In the genomic region with DNA sequence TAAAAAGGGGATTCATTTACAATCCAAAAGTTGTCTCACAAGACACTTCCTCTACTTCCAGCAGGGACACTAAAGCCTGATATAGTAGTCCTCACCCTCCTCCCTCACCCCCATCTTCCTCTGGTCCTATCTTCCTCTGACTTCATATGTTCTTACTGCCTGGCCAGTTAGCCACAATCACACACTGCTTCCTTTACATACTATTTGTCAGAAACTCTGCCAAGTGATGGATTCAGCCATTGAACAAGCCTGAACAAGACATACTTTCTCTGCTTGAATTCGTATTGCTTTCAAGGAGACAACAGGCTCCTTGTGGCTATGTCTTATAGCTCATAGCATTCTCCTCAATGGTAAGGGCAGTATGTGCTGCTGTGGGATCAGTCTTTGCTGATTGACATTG, we compare ENCODE assay signal across 31 cellular contexts.
"Had no signal": no experiment of that assay in that cellular context is flagged by ENCODE, and none has a peak within 500 bp of the region (broad histone marks: within the 10 kb centered on the region; RNA-seq: fewer than 3 reads in every experiment).

No MANE protein-coding gene starts in this region.

- H3K27me3 ChIP-seq: adrenal gland, body of pancreas, gastroesophageal sphincter, heart right ventricle had no signal

- H3K36me3 Mint-ChIP-seq: activated CD4-positive, alpha-beta memory T cell treated with anti-CD3 and anti-CD28 coated beads for 36 hours; activated CD8-positive, alpha-beta memory T cell treated with anti-CD3 and anti-CD28 coated beads, Interleukin-2, amount 10 ng/mL, durations not matched to agents 7 days and 5 days; activated naive CD8-positive, alpha-beta T cell treated with anti-CD3 and anti-CD28 coated beads for 36 hours had no signal

- H3K27me3 Mint-ChIP-seq: activated CD4-positive, alpha-beta memory T cell treated with anti-CD3 and anti-CD28 coated beads for 36 hours; activated CD8-positive, alpha-beta memory T cell treated with anti-CD3 and anti-CD28 coated beads, Interleukin-2, amount 10 ng/mL, durations not matched to agents 7 days and 5 days; activated naive CD4-positive, alpha-beta T cell treated with anti-CD3 and anti-CD28 coated beads, Interleukin-2, amount 50 U/mL, for 24 hours; activated naive CD8-positive, alpha-beta T cell treated with anti-CD3 and anti-CD28 coated beads, Interleukin-2, amount 50 U/mL, for 24 hours; central memory CD8-positive, alpha-beta T cell; dendritic cell treated with granulocyte-macrophage colony-stimulating factor and Interleukin-4, amounts not matched to agents 40 ng/mL and 50 ng/mL, for 4 days had no signal

- H3K36me3 ChIP-seq: adrenal gland, gastroesophageal sphincter, heart right ventricle had no signal

- H3K4me3 Mint-ChIP-seq: activated CD4-positive, alpha-beta memory T cell treated with anti-CD3 and anti-CD28 coated beads for 36 hours; activated CD4-positive, alpha-beta T cell treated with anti-CD3 and anti-CD28 coated beads for 36 hours; activated CD4-positive, alpha-beta T cell treated with anti-CD3 and anti-CD28 coated beads, Interleukin-2, amount 10 ng/mL, durations not matched to agents 24 days and 14 days; activated CD8-positive, alpha-beta memory T cell treated with anti-CD3 and anti-CD28 coated beads, Interleukin-2, amount 10 ng/mL, durations not matched to agents 7 days and 5 days; activated CD8-positive, alpha-beta T cell treated with anti-CD3 and anti-CD28 coated beads, Interleukin-2, amount 10 ng/mL, durations not matched to agents 7 days and 5 days; activated naive CD4-positive, alpha-beta T cell treated with anti-CD3 and anti-CD28 coated beads for 36 hours; activated naive CD4-positive, alpha-beta T cell treated with anti-CD3 and anti-CD28 coated beads, Interleukin-2, amount 50 U/mL, for 24 hours; activated naive CD8-positive, alpha-beta T cell treated with anti-CD3 and anti-CD28 coated beads for 36 hours; activated naive CD8-positive, alpha-beta T cell treated with anti-CD3 and anti-CD28 coated beads, Interleukin-2, amount 50 U/mL, for 24 hours; activated T-helper 1 cell treated with anti-CD3 and anti-CD28 coated beads, Interleukin-12 subunit alpha, Interleukin-12 subunit beta, Interleukin-2, Interleukin-4 antibody, amounts not matched to agents 30 ng/mL and 10 ng/mL and 1 ng/mL, durations not matched to agents 14 hours and 24 hours and 36 hours; central memory CD8-positive, alpha-beta T cell; dendritic cell treated with granulocyte-macrophage colony-stimulating factor and Interleukin-4, amounts not matched to agents 40 ng/mL and 50 ng/mL, for 4 days; endodermal cell had no signal

- DNase-seq: activated CD4-positive, alpha-beta memory T cell treated with anti-CD3 and anti-CD28 coated beads for 36 hours; activated CD4-positive, alpha-beta T cell treated with anti-CD3 and anti-CD28 coated beads for 36 hours; activated CD4-positive, alpha-beta T cell treated with anti-CD3 and anti-CD28 coated beads, Interleukin-2, amount 10 ng/mL, durations not matched to agents 24 days and 14 days; activated CD4-positive, CD25-positive, alpha-beta regulatory T cell; activated CD4-positive, CD25-positive, alpha-beta regulatory T cell treated with anti-CD3 and anti-CD28 coated beads, Interleukin-2, amount 50 U/mL, for 72 hours; activated CD8-positive, alpha-beta memory T cell treated with anti-CD3 and anti-CD28 coated beads, Interleukin-2, amount 10 ng/mL, durations not matched to agents 7 days and 5 days; activated CD8-positive, alpha-beta memory T cell treated with anti-CD3 and anti-CD28 coated beads, Interleukin-2, amount 50 U/mL, for 4 hours; activated CD8-positive, alpha-beta T cell treated with anti-CD3 and anti-CD28 coated beads, Interleukin-2, amount 10 ng/mL, durations not matched to agents 7 days and 5 days; activated effector memory CD4-positive, alpha-beta T cell treated with anti-CD3 and anti-CD28 coated beads, Interleukin-2, amount 50 U/mL, for 16 hours; activated naive CD4-positive, alpha-beta T cell treated with anti-CD3 and anti-CD28 coated beads for 36 hours; activated naive CD8-positive, alpha-beta T cell treated with anti-CD3 and anti-CD28 coated beads for 36 hours; activated naive CD8-positive, alpha-beta T cell treated with anti-CD3 and anti-CD28 coated beads, Interleukin-2, amount 50 U/mL, for 24 hours; activated T-cell treated with anti-CD3 and anti-CD28 coated beads, Interleukin-2, amount 50 U/mL, for 1 hour; activated T-cell treated with anti-CD3 and anti-CD28 coated beads, Interleukin-2, amount 50 U/mL, for 48 hours; adrenal gland; amygdala; aorta; body of pancreas; dorsolateral prefrontal cortex; effector memory CD4-positive, alpha-beta T cell; endodermal cell; foreskin fibroblast; heart right ventricle; T-helper 2 cell had no signal

- H3K9me3 ChIP-seq: adrenal gland, body of pancreas, gastroesophageal sphincter, heart right ventricle had no signal

- H3K4me1 Mint-ChIP-seq: central memory CD8-positive, alpha-beta T cell had no signal

- ATAC-seq: activated CD4-positive, alpha-beta T cell treated with anti-CD3 and anti-CD28 coated beads for 36 hours; activated CD8-positive, alpha-beta memory T cell treated with anti-CD3 and anti-CD28 coated beads, Interleukin-2, amount 10 ng/mL, durations not matched to agents 7 days and 5 days; activated CD8-positive, alpha-beta T cell treated with anti-CD3 and anti-CD28 coated beads, Interleukin-2, amount 10 ng/mL, durations not matched to agents 7 days and 5 days; activated naive CD8-positive, alpha-beta T cell treated with anti-CD3 and anti-CD28 coated beads, Interleukin-2, amount 50 U/mL, for 24 hours; body of pancreas; gastroesophageal sphincter; heart right ventricle had no signal

- H3K27ac ChIP-seq: adrenal gland, body of pancreas, coronary artery, dorsolateral prefrontal cortex, gastroesophageal sphincter, heart right ventricle had no signal

- H3K4me3 ChIP-seq: adrenal gland, body of pancreas, coronary artery, dorsolateral prefrontal cortex, gastroesophageal sphincter, heart right ventricle had no signal

- H3K27ac Mint-ChIP-seq: activated CD4-positive, alpha-beta memory T cell treated with anti-CD3 and anti-CD28 coated beads for 36 hours; activated CD4-positive, alpha-beta T cell treated with anti-CD3 and anti-CD28 coated beads for 36 hours; activated CD4-positive, alpha-beta T cell treated with anti-CD3 and anti-CD28 coated beads, Interleukin-2, amount 10 ng/mL, durations not matched to agents 24 days and 14 days; activated CD8-positive, alpha-beta memory T cell treated with anti-CD3 and anti-CD28 coated beads, Interleukin-2, amount 10 ng/mL, durations not matched to agents 7 days and 5 days; activated CD8-positive, alpha-beta T cell treated with anti-CD3 and anti-CD28 coated beads, Interleukin-2, amount 10 ng/mL, durations not matched to agents 7 days and 5 days; activated naive CD4-positive, alpha-beta T cell treated with anti-CD3 and anti-CD28 coated beads for 36 hours; activated naive CD4-positive, alpha-beta T cell treated with anti-CD3 and anti-CD28 coated beads, Interleukin-2, amount 50 U/mL, for 24 hours; activated naive CD8-positive, alpha-beta T cell treated with anti-CD3 and anti-CD28 coated beads for 36 hours; activated naive CD8-positive, alpha-beta T cell treated with anti-CD3 and anti-CD28 coated beads, Interleukin-2, amount 50 U/mL, for 24 hours; activated T-helper 1 cell treated with anti-CD3 and anti-CD28 coated beads, Interleukin-12 subunit alpha, Interleukin-12 subunit beta, Interleukin-2, Interleukin-4 antibody, amounts not matched to agents 30 ng/mL and 10 ng/mL and 1 ng/mL, durations not matched to agents 14 hours and 24 hours and 36 hours; activated T-helper 2 cell treated with anti-CD3 and anti-CD28 coated beads, Interferon-gamma antibody, Interleukin-2, Interleukin-4, amounts not matched to agents 10 μg/mL and 5 μg/mL and 100 μg/mL, durations not matched to agents 14 hours and 24 hours and 36 hours; dendritic cell treated with granulocyte-macrophage colony-stimulating factor and Interleukin-4, amounts not matched to agents 40 ng/mL and 50 ng/mL, for 4 days; endodermal cell had no signal

- H3K9me3 Mint-ChIP-seq: activated CD4-positive, alpha-beta memory T cell treated with anti-CD3 and anti-CD28 coated beads for 36 hours; activated naive CD4-positive, alpha-beta T cell treated with anti-CD3 and anti-CD28 coated beads for 36 hours; activated naive CD4-positive, alpha-beta T cell treated with anti-CD3 and anti-CD28 coated beads, Interleukin-2, amount 50 U/mL, for 24 hours; activated naive CD8-positive, alpha-beta T cell treated with anti-CD3 and anti-CD28 coated beads for 36 hours; activated naive CD8-positive, alpha-beta T cell treated with anti-CD3 and anti-CD28 coated beads, Interleukin-2, amount 50 U/mL, for 24 hours; activated T-helper 1 cell treated with anti-CD3 and anti-CD28 coated beads, Interleukin-12 subunit alpha, Interleukin-12 subunit beta, Interleukin-2, Interleukin-4 antibody, amounts not matched to agents 30 ng/mL and 10 ng/mL and 1 ng/mL, durations not matched to agents 14 hours and 24 hours and 36 hours; activated T-helper 2 cell treated with anti-CD3 and anti-CD28 coated beads, Interferon-gamma antibody, Interleukin-2, Interleukin-4, amounts not matched to agents 10 μg/mL and 5 μg/mL and 100 μg/mL, durations not matched to agents 14 hours and 24 hours and 36 hours; dendritic cell treated with granulocyte-macrophage colony-stimulating factor and Interleukin-4, amounts not matched to agents 40 ng/mL and 50 ng/mL, for 4 days; endodermal cell had no signal

- H3K4me1 ChIP-seq: adrenal gland, gastroesophageal sphincter had no signal
